In genomic region chr9:19481971-19482404, GRCh38 we compare ENCODE assay signal across 17 cellular contexts.
DNase-seq lines count a peak whose midpoint lies in the region; ATAC-seq lines count a peak whose summit lies in the region.
"Had no signal": no experiment of that assay in that cellular context is flagged by ENCODE, and none has a peak within 500 bp of the region (broad histone marks: within the 10 kb centered on the region; RNA-seq: fewer than 3 reads in every experiment).

No MANE protein-coding gene starts in this region.

- DNase-seq in Right ventricle myocardium inferior (ENCODE audit: missing footprints), result no peak
- no peak for DNase-seq in cardiac septum (ENCODE audit: low spot score)
- peak; percentile 93 for DNase-seq in foreskin melanocyte
- DNase-seq in myocyte (ENCODE audit: low read depth), result peak; percentile 72
- no peak for DNase-seq in NCI-H2107 treated with DMSO at 0.1 percent for 48 hours (lab: John Stamatoyannopoulos, UW; ENCODE audit: unreplicated experiment)
- DNase-seq in DMS79 treated with DMSO at 0.1 percent for 48 hours (lab: John Stamatoyannopoulos, UW), result no peak
- no peak for DNase-seq in NCI-H226
- DNase-seq: activated CD4-positive, alpha-beta T cell treated with anti-CD3 and anti-CD28 coated beads for 36 hours; BE2C; NCI-H1105 treated with DMSO at 0.1 percent for 48 hours; NCI-H2107; NCI-H524 treated with DMSO at 0.1 percent for 48 hours; small intestine; stimulated activated CD4-positive, alpha-beta T cell treated with anti-CD3 and anti-CD28 coated beads, Interleukin-4, amount 100 ng/mL, for 1 hour; trophoblast cell had no signal

- intact Hi-C loops in Right ventricle myocardium inferior (cut with DNase I) (no loop called here), cardiac septum (cut with DNase I) (no loop called here)

- ATAC-seq in Right ventricle myocardium inferior (peak; percentile 46), GM18907 (IDR thresholded peaks at IDR 0.05; ENCODE audit: unreplicated experiment) (no peak)
- ATAC-seq: activated CD4-positive, alpha-beta T cell treated with anti-CD3 and anti-CD28 coated beads for 36 hours; activated naive CD4-positive, alpha-beta T cell treated with anti-CD3 and anti-CD28 coated beads, Interleukin-2, amount 50 U/mL, for 72 hours had no signal

Comparison
In these comparisons a context has a peak if more than half of its experiments do, and no peak if none do; other contexts are left out.
1. DNase-seq: peak in foreskin melanocyte (single experiment) and myocyte (single experiment); none in Right ventricle myocardium inferior (single experiment), cardiac septum (single experiment), NCI-H2107 treated with DMSO at 0.1 percent for 48 hours (single experiment), DMS79 treated with DMSO at 0.1 percent for 48 hours (single experiment) and NCI-H226 (single experiment).